Comparison of ENCODE assay signal across 1 cellular context in the genomic region with DNA sequence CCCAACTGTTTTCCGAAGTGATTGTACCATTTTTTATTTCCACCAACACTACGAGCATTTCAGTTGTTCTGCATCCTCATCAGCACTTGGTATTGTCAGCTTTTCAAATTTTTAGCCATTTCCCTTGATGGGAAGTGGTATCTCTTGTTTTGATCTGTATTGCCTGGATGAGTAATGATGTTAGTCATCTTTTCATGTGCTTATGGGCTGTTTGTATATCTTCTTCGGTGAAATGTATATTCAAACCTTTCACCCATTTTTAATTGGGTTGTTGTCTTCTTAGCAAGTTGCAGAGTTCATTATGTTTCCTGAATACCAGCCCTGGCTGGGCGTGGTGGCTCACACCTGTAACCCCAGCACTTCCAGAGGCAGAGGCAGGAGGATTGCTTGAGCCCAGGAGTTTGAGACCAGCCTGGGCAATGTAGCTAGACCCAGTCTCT.
A peak's percentile ranks its signal among the peaks of the same experiment; 100 is the strongest.
TF ChIP-seq lines count a peak whose summit lies in the region.

No MANE protein-coding gene starts in this region.

TF ChIP-seq in K562, 482 proteins besides CTCF, POLR2A, EP300 and RAD21 (continued from another document and continues in another):
- TF ChIP-seq, protein P1, sequence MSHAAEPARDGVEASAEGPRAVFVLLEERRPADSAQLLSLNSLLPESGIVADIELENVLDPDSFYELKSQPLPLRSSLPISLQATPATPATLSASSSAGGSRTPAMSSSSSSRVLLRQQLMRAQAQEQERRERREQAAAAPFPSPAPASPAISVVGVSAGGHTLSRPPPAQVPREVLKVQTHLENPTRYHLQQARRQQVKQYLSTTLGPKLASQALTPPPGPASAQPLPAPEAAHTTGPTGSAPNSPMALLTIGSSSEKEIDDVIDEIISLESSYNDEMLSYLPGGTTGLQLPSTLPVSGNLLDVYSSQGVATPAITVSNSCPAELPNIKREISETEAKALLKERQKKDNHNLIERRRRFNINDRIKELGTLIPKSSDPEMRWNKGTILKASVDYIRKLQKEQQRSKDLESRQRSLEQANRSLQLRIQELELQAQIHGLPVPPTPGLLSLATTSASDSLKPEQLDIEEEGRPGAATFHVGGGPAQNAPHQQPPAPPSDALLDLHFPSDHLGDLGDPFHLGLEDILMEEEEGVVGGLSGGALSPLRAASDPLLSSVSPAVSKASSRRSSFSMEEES (CRISPR knock-in tag; IDR thresholded peaks at IDR 0.05), result no peak
- TF ChIP-seq ETV1 (tag; conservative IDR thresholded peaks at IDR 0.05; ENCODE audit: low read depth) (no peak), ZNF785 (CRISPR knock-in tag; IDR thresholded peaks at IDR 0.05) (no peak), SREBF1 (IDR thresholded peaks at IDR 0.05; ENCODE audit: borderline replicate concordance, low read depth, low read length) (no peak), ZMIZ1 (IDR thresholded peaks at IDR 0.05; ENCODE audit: low read depth in 2 of 2, low read length in 2 of 2) (no peak), ZNF449 (CRISPR knock-in tag; IDR thresholded peaks at IDR 0.05) (no peak), FOXK1 (CRISPR knock-in tag; IDR thresholded peaks at IDR 0.05; ENCODE audit: borderline replicate concordance) (no peak), SMARCA4 (IDR thresholded peaks at IDR 0.05) (peak; percentile 80), HNRNPUL1 (IDR thresholded peaks at IDR 0.05; ENCODE audit: low read length) (no peak), GABPA (tag; conservative IDR thresholded peaks at IDR 0.05; ENCODE audit: low read depth) (no peak), JUND (IDR thresholded peaks at IDR 0.05; ENCODE audit: borderline replicate concordance, low read depth, low read length) (peak; percentile 88; the same call in 1 of the 2 replicates), JUND (tag; IDR thresholded peaks at IDR 0.05; ENCODE audit: borderline replicate concordance, low read depth, low read length) (peak; percentile 88), ELF4 (CRISPR knock-in tag; IDR thresholded peaks at IDR 0.05) (no peak), CBFA2T2 (conservative IDR thresholded peaks at IDR 0.05) (no peak), SP1 (CRISPR knock-in tag; IDR thresholded peaks at IDR 0.05) (no peak), PREB (CRISPR knock-in tag; IDR thresholded peaks at IDR 0.05) (no peak), FOXJ3 (CRISPR knock-in tag; IDR thresholded peaks at IDR 0.05) (no peak), CBFA2T3 (IDR thresholded peaks at IDR 0.05) (no peak), E4F1 (CRISPR knock-in tag; IDR thresholded peaks at IDR 0.05; ENCODE audit: borderline replicate concordance) (no peak), NR3C1 (CRISPR knock-in tag; IDR thresholded peaks at IDR 0.05) (no peak), KAT2B (IDR thresholded peaks at IDR 0.05; ENCODE audit: low read depth, low read length) (no peak), CBX3 (IDR thresholded peaks at IDR 0.05; ENCODE audit: borderline replicate concordance in 1 of 2, low read length in 2 of 2) (peak in 1 of 2 experiments; percentile 52; a peak in 1 of 3 replicates), ZHX1 (conservative IDR thresholded peaks at IDR 0.05; ENCODE audit: low read length) (no peak), TBP (optimal IDR thresholded peaks at IDR 0.05; ENCODE audit: low read depth, low read length) (no peak), ZNF384 (IDR thresholded peaks at IDR 0.05; ENCODE audit: low read depth, low read length) (no peak), ILK (tag; IDR thresholded peaks at IDR 0.05; ENCODE audit: borderline replicate concordance, low read depth) (no peak), HDAC3 (IDR thresholded peaks at IDR 0.05; ENCODE audit: borderline replicate concordance, partially characterized antibody) (no peak), ZNF347 (CRISPR knock-in tag; IDR thresholded peaks at IDR 0.05; ENCODE audit: low read depth) (no peak), ZNF41 (CRISPR knock-in tag; conservative IDR thresholded peaks at IDR 0.05) (no peak), NR2F6 (CRISPR knock-in tag; IDR thresholded peaks at IDR 0.05) (no peak), ZBTB7A (IDR thresholded peaks at IDR 0.05; ENCODE audit: borderline replicate concordance, control insufficient read depth, low read depth, low read length) (no peak), SPI1 (IDR thresholded peaks at IDR 0.05; ENCODE audit: borderline replicate concordance, low read depth, low read length) (no peak), HCFC1 (IDR thresholded peaks at IDR 0.05; ENCODE audit: low read depth, low read length) (no peak)
- TF ChIP-seq, protein P2, sequence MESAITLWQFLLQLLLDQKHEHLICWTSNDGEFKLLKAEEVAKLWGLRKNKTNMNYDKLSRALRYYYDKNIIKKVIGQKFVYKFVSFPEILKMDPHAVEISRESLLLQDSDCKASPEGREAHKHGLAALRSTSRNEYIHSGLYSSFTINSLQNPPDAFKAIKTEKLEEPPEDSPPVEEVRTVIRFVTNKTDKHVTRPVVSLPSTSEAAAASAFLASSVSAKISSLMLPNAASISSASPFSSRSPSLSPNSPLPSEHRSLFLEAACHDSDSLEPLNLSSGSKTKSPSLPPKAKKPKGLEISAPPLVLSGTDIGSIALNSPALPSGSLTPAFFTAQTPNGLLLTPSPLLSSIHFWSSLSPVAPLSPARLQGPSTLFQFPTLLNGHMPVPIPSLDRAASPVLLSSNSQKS (CRISPR knock-in tag; IDR thresholded peaks at IDR 0.05), result no peak
- TF ChIP-seq, protein P3, sequence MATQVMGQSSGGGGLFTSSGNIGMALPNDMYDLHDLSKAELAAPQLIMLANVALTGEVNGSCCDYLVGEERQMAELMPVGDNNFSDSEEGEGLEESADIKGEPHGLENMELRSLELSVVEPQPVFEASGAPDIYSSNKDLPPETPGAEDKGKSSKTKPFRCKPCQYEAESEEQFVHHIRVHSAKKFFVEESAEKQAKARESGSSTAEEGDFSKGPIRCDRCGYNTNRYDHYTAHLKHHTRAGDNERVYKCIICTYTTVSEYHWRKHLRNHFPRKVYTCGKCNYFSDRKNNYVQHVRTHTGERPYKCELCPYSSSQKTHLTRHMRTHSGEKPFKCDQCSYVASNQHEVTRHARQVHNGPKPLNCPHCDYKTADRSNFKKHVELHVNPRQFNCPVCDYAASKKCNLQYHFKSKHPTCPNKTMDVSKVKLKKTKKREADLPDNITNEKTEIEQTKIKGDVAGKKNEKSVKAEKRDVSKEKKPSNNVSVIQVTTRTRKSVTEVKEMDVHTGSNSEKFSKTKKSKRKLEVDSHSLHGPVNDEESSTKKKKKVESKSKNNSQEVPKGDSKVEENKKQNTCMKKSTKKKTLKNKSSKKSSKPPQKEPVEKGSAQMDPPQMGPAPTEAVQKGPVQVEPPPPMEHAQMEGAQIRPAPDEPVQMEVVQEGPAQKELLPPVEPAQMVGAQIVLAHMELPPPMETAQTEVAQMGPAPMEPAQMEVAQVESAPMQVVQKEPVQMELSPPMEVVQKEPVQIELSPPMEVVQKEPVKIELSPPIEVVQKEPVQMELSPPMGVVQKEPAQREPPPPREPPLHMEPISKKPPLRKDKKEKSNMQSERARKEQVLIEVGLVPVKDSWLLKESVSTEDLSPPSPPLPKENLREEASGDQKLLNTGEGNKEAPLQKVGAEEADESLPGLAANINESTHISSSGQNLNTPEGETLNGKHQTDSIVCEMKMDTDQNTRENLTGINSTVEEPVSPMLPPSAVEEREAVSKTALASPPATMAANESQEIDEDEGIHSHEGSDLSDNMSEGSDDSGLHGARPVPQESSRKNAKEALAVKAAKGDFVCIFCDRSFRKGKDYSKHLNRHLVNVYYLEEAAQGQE (CRISPR knock-in tag; IDR thresholded peaks at IDR 0.05; ENCODE audit: low read depth), result no peak
- TF ChIP-seq, protein P4, sequence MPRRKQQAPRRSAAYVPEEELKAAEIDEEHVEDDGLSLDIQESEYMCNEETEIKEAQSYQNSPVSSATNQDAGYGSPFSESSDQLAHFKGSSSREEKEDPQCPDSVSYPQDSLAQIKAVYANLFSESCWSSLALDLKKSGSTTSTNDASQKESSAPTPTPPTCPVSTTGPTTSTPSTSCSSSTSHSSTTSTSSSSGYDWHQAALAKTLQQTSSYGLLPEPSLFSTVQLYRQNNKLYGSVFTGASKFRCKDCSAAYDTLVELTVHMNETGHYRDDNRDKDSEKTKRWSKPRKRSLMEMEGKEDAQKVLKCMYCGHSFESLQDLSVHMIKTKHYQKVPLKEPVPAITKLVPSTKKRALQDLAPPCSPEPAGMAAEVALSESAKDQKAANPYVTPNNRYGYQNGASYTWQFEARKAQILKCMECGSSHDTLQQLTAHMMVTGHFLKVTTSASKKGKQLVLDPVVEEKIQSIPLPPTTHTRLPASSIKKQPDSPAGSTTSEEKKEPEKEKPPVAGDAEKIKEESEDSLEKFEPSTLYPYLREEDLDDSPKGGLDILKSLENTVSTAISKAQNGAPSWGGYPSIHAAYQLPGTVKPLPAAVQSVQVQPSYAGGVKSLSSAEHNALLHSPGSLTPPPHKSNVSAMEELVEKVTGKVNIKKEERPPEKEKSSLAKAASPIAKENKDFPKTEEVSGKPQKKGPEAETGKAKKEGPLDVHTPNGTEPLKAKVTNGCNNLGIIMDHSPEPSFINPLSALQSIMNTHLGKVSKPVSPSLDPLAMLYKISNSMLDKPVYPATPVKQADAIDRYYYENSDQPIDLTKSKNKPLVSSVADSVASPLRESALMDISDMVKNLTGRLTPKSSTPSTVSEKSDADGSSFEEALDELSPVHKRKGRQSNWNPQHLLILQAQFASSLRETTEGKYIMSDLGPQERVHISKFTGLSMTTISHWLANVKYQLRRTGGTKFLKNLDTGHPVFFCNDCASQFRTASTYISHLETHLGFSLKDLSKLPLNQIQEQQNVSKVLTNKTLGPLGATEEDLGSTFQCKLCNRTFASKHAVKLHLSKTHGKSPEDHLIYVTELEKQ (CRISPR knock-in tag; IDR thresholded peaks at IDR 0.05), result no peak
